ENCODE assay signal across 9 cellular contexts in the genomic region with DNA sequence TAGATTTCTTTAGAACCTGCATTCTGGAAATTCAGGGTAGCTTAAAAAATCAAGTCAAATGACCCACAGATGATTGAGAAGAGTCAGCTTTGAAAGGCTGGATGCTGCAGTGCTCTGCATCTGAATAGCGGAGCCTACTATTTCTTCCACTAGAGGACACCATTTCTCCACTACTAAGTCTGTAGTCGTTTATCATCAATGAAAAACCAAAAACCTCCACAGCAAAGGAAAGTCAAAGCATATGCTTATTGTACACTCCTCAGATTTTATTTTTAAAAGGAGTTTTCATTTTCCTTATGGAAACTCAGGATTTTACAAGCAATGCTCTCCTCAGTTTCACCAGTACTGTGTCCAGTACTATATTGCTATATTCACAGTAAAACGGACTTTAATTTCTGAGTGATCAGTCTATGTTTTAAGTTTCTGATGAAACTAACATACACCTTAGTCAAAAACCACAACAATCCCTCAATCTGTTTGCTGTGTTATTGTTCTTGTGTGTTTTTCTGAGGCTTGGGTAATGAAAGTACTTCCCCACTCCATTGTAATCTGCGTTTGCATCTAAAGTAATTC. TPM values are rescaled to one million over a fixed set of nuclear protein-coding genes. Genes with fewer than 3 reads are reported as not detected.
DNase-seq lines count a peak whose midpoint lies in the region; ATAC-seq and TF ChIP-seq lines count a peak whose summit lies in the region.
"Had no signal": no experiment of that assay in that cellular context is flagged by ENCODE, and none has a peak within 500 bp of the region (broad histone marks: within the 10 kb centered on the region; RNA-seq: fewer than 3 reads in every experiment).

No MANE protein-coding gene starts in this region.

- DNase-seq in CD4-positive, alpha-beta T cell, result no peak
- DNase-seq in NCI-H1930 (lab: John Stamatoyannopoulos, UW) (peak; percentile 12 to 26), cardiac muscle cell (ENCODE audit: low read depth in 1 of 2, low spot score in 1 of 2) (peak; percentile 58), sciatic nerve (ENCODE audit: low spot score) (no peak), mucosa of gallbladder (ENCODE audit: low spot score) (no peak)

- intact Hi-C loops in CD4-positive, alpha-beta T cell (cut with DNase I, micrococcal nuclease), result no loop called here
- intact Hi-C loops in sciatic nerve (cut with DNase I), result no loop called here

- no peak for ATAC-seq in CD4-positive, alpha-beta T cell (ENCODE audit: poor library complexity)
- peak; percentile 53 for ATAC-seq in GM18870 (IDR thresholded peaks at IDR 0.05; ENCODE audit: unreplicated experiment)
- peak; percentile 50 for ATAC-seq in HG02973 (IDR thresholded peaks at IDR 0.05; ENCODE audit: unreplicated experiment)
- ATAC-seq in sciatic nerve, result peak; percentile 80

- H3K4me1 Mint-ChIP-seq in CD4-positive, alpha-beta T cell (ENCODE audit: low read depth), result no peaks in the 10 kb centered on the region

- no peak overlapping the region for H3K27ac ChIP-seq in CD4-positive, alpha-beta T cell (ENCODE audit: low read depth, low read length)
- H3K27ac ChIP-seq in VCaP (no peak overlapping the region), cardiac muscle cell (no peak overlapping the region)

- POLR2A ChIA-PET in CD4-positive, alpha-beta T cell (lab: Charles Lee), result no interaction called here

- H3K4me1 ChIP-seq in cardiac muscle cell (ENCODE audit: low read depth), result peaks cover 3% of the 10 kb centered on the region

- no peaks in the 10 kb centered on the region for H3K36me3 Mint-ChIP-seq in CD4-positive, alpha-beta T cell (ENCODE audit: low read depth)

- CTCF ChIA-PET in CD4-positive, alpha-beta T cell (lab: Charles Lee), result no interaction called here

- no peaks in the 10 kb centered on the region for H3K9me3 ChIP-seq in CD4-positive, alpha-beta T cell (ENCODE audit: control insufficient read depth, low read length)
- no peaks in the 10 kb centered on the region for H3K9me3 ChIP-seq in cardiac muscle cell (ENCODE audit: low read depth)

- H3K4me3 ChIP-seq in cardiac muscle cell, result no peak overlapping the region

- no peaks in the 10 kb centered on the region for H3K27me3 ChIP-seq in CD4-positive, alpha-beta T cell (ENCODE audit: control insufficient read depth, insufficient read depth, low read length)
- no peaks in the 10 kb centered on the region for H3K27me3 ChIP-seq in cardiac muscle cell

- H3K27me3 Mint-ChIP-seq in CD4-positive, alpha-beta T cell, result no peaks in the 10 kb centered on the region

- H3K9me3 Mint-ChIP-seq in CD4-positive, alpha-beta T cell, result peaks cover 2% of the 10 kb centered on the region

- H3K27ac Mint-ChIP-seq in CD4-positive, alpha-beta T cell, result no peak overlapping the region

- no peak overlapping the region for H3K4me3 Mint-ChIP-seq in CD4-positive, alpha-beta T cell

- TF ChIP-seq CTCF in CD4-positive, alpha-beta T cell (IDR thresholded peaks at IDR 0.05), result peak; percentile 21
- TF ChIP-seq CTCF in VCaP (conservative IDR thresholded peaks at IDR 0.05), result peak; percentile 90
- peak; percentile 83 for TF ChIP-seq CTCF in cardiac muscle cell (IDR thresholded peaks at IDR 0.05; ENCODE audit: low read depth, low read length)

- H3K36me3 ChIP-seq in cardiac muscle cell, result no peaks in the 10 kb centered on the region

RNA-seq across cellular contexts. Expression of gene ENPP5, which starts 50.5 kb away (rescaled TPM):
- total RNA-seq in CD4-positive, alpha-beta T cell, result under 1 TPM; 0.11 to 0.19 TPM
- 2.6 and 3.7 TPM in 2 replicates for total RNA-seq in cardiac muscle cell
- polyA plus RNA-seq in cardiac muscle cell, result 5.4 and 7.1 TPM in 2 replicates
- 1.9 TPM for total RNA-seq in sciatic nerve
- total RNA-seq in mucosa of gallbladder, result 21.5 TPM
- total RNA-seq: T-helper 1 cell treated with Interleukin-12 subunit alpha and Interleukin-12 subunit beta and Interleukin-4 antibody, amounts not matched to agents 30 ng/mL and 1 ng/mL, for 36 hours had no signal

Comparison
In these comparisons a context has a peak if more than half of its experiments do, and no peak if none do; other contexts are left out.
1. DNase-seq: peak in NCI-H1930 (2 of 2) and cardiac muscle cell (2 of 2); none in CD4-positive, alpha-beta T cell (0 of 10), sciatic nerve (single experiment) and mucosa of gallbladder (single experiment).
2. CTCF ChIP-seq: peak in every context shown above with its lines; median percentile 90 in VCaP; 83 in cardiac muscle cell; 21 in CD4-positive, alpha-beta T cell.